ENCODE assay signal across 8 cellular contexts in the genomic region with DNA sequence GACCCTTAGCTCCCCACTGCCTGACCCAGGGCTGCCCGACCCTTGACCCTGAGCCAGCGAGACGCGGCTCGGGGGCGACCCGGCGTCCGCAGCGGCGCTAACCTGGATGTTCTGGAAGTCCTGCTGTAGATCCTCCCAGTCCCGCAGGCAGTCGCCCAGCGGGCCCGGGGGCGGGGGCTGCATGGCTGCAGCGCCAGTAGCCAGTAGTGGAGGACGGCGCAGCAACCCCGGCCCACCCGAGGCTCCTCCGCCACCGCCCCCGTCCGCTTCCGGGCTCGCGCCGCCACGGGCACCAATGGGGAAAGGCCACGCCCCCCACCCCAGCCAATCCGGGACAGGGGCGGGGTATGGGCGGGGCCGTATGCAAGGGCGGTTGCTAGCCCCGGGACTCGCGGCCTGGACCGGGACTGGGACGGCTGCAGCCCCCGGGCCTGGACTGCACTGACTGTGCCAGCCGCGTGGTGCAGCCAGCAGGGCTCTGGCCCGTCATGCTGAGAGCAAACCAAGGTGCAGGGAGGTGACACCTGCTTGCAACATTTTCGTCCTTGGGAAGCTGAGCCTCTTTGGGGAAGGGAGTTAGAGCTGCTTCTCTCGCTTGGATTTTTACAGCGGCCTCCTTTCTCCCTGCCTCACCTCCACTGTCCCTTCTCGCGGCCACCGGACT.
A peak's percentile ranks its signal among the peaks of the same experiment; 100 is the strongest.
DNase-seq lines count a peak whose midpoint lies in the region; ATAC-seq lines count a peak whose summit lies in the region.

TSS of gene TMEM120A (minus strand) at position 208 of the 664 bp plus-strand sequence. CDS start at position 183, 25 bp downstream.

- ATAC-seq in GM19043 (IDR thresholded peaks at IDR 0.05; ENCODE audit: low read depth, unreplicated experiment) = peak; percentile 95
- ATAC-seq in HG03354 (IDR thresholded peaks at IDR 0.05; ENCODE audit: poor library complexity, severe bottlenecking, unreplicated experiment) = peak; percentile 95

- DNase-seq in AML-193 (lab: John Stamatoyannopoulos, UW) (peak; percentile 78 to 81), NCI-H446 (lab: John Stamatoyannopoulos, UW) (peak; percentile 19 to 76), islet precursor cell (peak; percentile 98)
- DNase-seq in activated CD4-positive, CD25-positive, alpha-beta regulatory T cell treated with anti-CD3 and anti-CD28 coated beads, Interleukin-2, amount 50 U/mL, for 16 hours (ENCODE audit: low read depth, low spot score) = peak; percentile 86
- peak; percentile 90 for DNase-seq in central memory CD4-positive, alpha-beta T cell
- peak; percentile 97 for DNase-seq in stimulated activated CD4-positive, alpha-beta T cell treated with anti-CD3 and anti-CD28 coated beads, Interleukin-12 subunit alpha, Interleukin-12 subunit beta, amount 100 ng/mL, for 4 hours

Comparison
In these comparisons a context has a peak if more than half of its experiments do, and no peak if none do; other contexts are left out.
1. Peak in every context shown above with its lines: DNase-seq and ATAC-seq.
2. DNase-seq: peak in every context shown above with its lines; median percentile 98 in islet precursor cell; 97 in stimulated activated CD4-positive, alpha-beta T cell treated with anti-CD3 and anti-CD28 coated beads, Interleukin-12 subunit alpha, Interleukin-12 subunit beta, amount 100 ng/mL, for 4 hours; 90 in central memory CD4-positive, alpha-beta T cell; 86 in activated CD4-positive, CD25-positive, alpha-beta regulatory T cell treated with anti-CD3 and anti-CD28 coated beads, Interleukin-2, amount 50 U/mL, for 16 hours; 80 in AML-193; 48 in NCI-H446.